ENCODE assay signal across 14 cellular contexts in genomic region chr18:37394610-37394965, GRCh38.
DNase-seq lines count a peak whose midpoint lies in the region; ATAC-seq, FAIRE-seq and TF ChIP-seq lines count a peak whose summit lies in the region.
"Had no signal": no experiment of that assay in that cellular context is flagged by ENCODE, and none has a peak within 500 bp of the region (broad histone marks: within the 10 kb centered on the region; RNA-seq: fewer than 3 reads in every experiment).

No MANE protein-coding gene starts in this region.

- ATAC-seq in Right ventricle myocardium inferior = peak; percentile 1
- ATAC-seq: GM12878 had no signal

- H3K9ac ChIP-seq in H1 (replicated peaks in 1 of 4; ENCODE audit: extremely low read depth in 1 of 4, low read depth in 3 of 4, low read length in 3 of 4) (no peak overlapping the region), neural cell (ENCODE audit: low read length) (peak overlapping the region; percentile 63)

- H3K4me3 ChIP-seq in right atrium auricular region (peak overlapping the region in 1 of 2 donors; percentile 53), H1 (ENCODE audit: extremely low read depth in 1 of 4, insufficient read depth in 2 of 4, low read depth in 3 of 4, low read length in 4 of 4) (peak overlapping the region in 3 of 4 experiments; percentile 33 to 58 (median 40); a peak in 4 of 8 replicates), neural cell (ENCODE audit: low read length) (peak overlapping the region; percentile 69), tibial nerve (peak overlapping the region; percentile 32 to 55 (median 36))
- H3K4me3 ChIP-seq: GM12878, PC-9 had no signal

- H2AFZ ChIP-seq in H1 (ENCODE audit: low read length) = no peak overlapping the region
- H2AFZ ChIP-seq in neural cell (ENCODE audit: low read depth, low read length) = no peak overlapping the region
- H2AFZ ChIP-seq: PC-9 had no signal

- DNase-seq in Right ventricle myocardium inferior (ENCODE audit: missing footprints) (no peak), right atrium auricular region (ENCODE audit: low spot score) (no peak), H1 (ENCODE audit: low read depth in 1 of 2, low spot score in 2 of 2) (no peak), tibial nerve (ENCODE audit: low spot score in 2 of 2) (no peak), NCI-H146 treated with DMSO at 0.1 percent for 48 hours (lab: John Stamatoyannopoulos, UW; ENCODE audit: unreplicated experiment) (no peak), NAMALWA (ENCODE audit: low spot score) (no peak)
- DNase-seq in activated effector memory CD4-positive, alpha-beta T cell treated with Interleukin-2 at 50 U/mL for 16 hours = no peak
- DNase-seq: stimulated activated naive CD4-positive, alpha-beta T cell treated with Interleukin-2 at 50 U/mL for 16 hours had no signal

- H3K9me2 ChIP-seq in neural cell (ENCODE audit: insufficient read depth, low read length) = no peaks in the 10 kb centered on the region

- H3K4ac ChIP-seq in H1 (replicated peaks; ENCODE audit: insufficient read length, low read depth, low read length) = no peak overlapping the region

- peaks cover 0 to 14% of the 10 kb centered on the region in 2 donors for H3K4me1 ChIP-seq in right atrium auricular region
- H3K4me1 ChIP-seq in H1 (replicated peaks in 1 of 4; ENCODE audit: control insufficient read depth in 3 of 4, insufficient read depth in 4 of 4, low read length in 3 of 4) = peaks cover 0 to 17% (median 14%) of the 10 kb centered on the region in 4 experiments; a peak in 6 of 7 replicates
- H3K4me1 ChIP-seq in tibial nerve = peaks cover 0 to 21% (median 0%) of the 10 kb centered on the region in 4 donors

- H3K79me2 ChIP-seq in H1 (ENCODE audit: control insufficient read depth in 1 of 2, insufficient read depth in 2 of 2, low read length in 2 of 2) (no peaks in the 10 kb centered on the region), neural cell (replicated peaks; ENCODE audit: insufficient read depth, low read length) (peaks cover 11% of the 10 kb centered on the region)

- H2BK5ac ChIP-seq in H1 (ENCODE audit: low read depth, low read length) = 0 out of 2 replicates have a peak overlapping the region, but pooled peaks have one; percentile 44

- H3K79me1 ChIP-seq in H1 (ENCODE audit: low read depth, low read length) = no peaks in the 10 kb centered on the region; the same call in 1 of the 2 replicates

- H3K4me2 ChIP-seq in H1 (ENCODE audit: insufficient read depth in 1 of 2, low read depth in 2 of 2, low read length in 2 of 2) = peak overlapping the region; percentile 80 to 81
- peak overlapping the region; percentile 48 for H3K4me2 ChIP-seq in neural cell (ENCODE audit: low read length)
- H3K4me2 ChIP-seq: PC-9 had no signal

- H4K5ac ChIP-seq in H1 (ENCODE audit: insufficient read length, low read depth, low read length) = no peak overlapping the region

- TF ChIP-seq EP300 in H1 (IDR thresholded peaks at IDR 0.05; ENCODE audit: borderline replicate concordance in 1 of 2, low read depth in 2 of 2, low read length in 2 of 2) (no peak), neural cell (conservative IDR thresholded peaks at IDR 0.05; ENCODE audit: poor library complexity, severe bottlenecking) (no peak), tibial nerve (IDR thresholded peaks at IDR 0.05) (no peak)

- H2BK12ac ChIP-seq in H1 (ENCODE audit: low read depth, low read length) = peak overlapping the region; percentile 5; the same call in 1 of the 2 replicates

- H4K8ac ChIP-seq in H1 (ENCODE audit: extremely low read depth, insufficient read depth, low read length) = no peak overlapping the region

- no peak overlapping the region; the same call in 1 of the 2 replicates for H3K18ac ChIP-seq in H1 (ENCODE audit: extremely low read depth, low read length)

- POLR2A ChIA-PET in H1 (lab: Charles Lee; ENCODE audit: partially characterized antibody) = no interaction called here

- intact Hi-C loops in Right ventricle myocardium inferior (cut with DNase I) = no loop called here

- H2BK15ac ChIP-seq in H1 (ENCODE audit: low read length) = no peak overlapping the region

- H2AK5ac ChIP-seq in H1 (ENCODE audit: low read depth, low read length) = no peak overlapping the region

- no peak overlapping the region for H3K14ac ChIP-seq in H1 (ENCODE audit: insufficient read length)

- H2BK20ac ChIP-seq in H1 (ENCODE audit: low read length) = no peak overlapping the region

- H3K23me2 ChIP-seq in H1 (ENCODE audit: low read depth, low read length) = peaks cover 2% of the 10 kb centered on the region; the same call in 1 of the 2 replicates

- no peak for TF ChIP-seq CTCF in right atrium auricular region (IDR thresholded peaks at IDR 0.05)
- no peak for TF ChIP-seq CTCF in H1 (IDR thresholded peaks at IDR 0.05; ENCODE audit: control extremely low read depth in 1 of 3, insufficient read depth in 1 of 3, low read depth in 1 of 3, low read length in 3 of 3)
- TF ChIP-seq CTCF in neural cell (IDR thresholded peaks at IDR 0.05; ENCODE audit: poor library complexity, severe bottlenecking) = no peak
- TF ChIP-seq CTCF in tibial nerve (IDR thresholded peaks at IDR 0.05) = no peak

- FAIRE-seq in H1 (lab: Jason Lieb, UNC) = no peak
- FAIRE-seq: A204.1, endometrium, GM12878 had no signal

- peaks cover 0 to 2% of the 10 kb centered on the region in 2 experiments for H4K20me1 ChIP-seq in H1 (replicated peaks in 1 of 2; ENCODE audit: control insufficient read depth in 1 of 2, insufficient read depth in 2 of 2, low read length in 2 of 2)
- no peaks in the 10 kb centered on the region for H4K20me1 ChIP-seq in neural cell (ENCODE audit: insufficient read depth)

- CTCF ChIA-PET in H1 (lab: Charles Lee; ENCODE audit: partially characterized antibody) = interaction anchor here (0.6 to 1.6 kb wide), 12 partner anchors 9 to 140 kb away, joined by 3 to 5 read pairs (median 3); no protein-coding TSS in a partner anchor

- TF ChIP-seq POLR2A in H1 (IDR thresholded peaks at IDR 0.05; ENCODE audit: control extremely low read depth in 1 of 2, low read depth in 2 of 2, low read length in 2 of 2) (no peak), tibial nerve (IDR thresholded peaks at IDR 0.05) (no peak)

- H3K27me3 ChIP-seq in right atrium auricular region (no peaks in the 10 kb centered on the region), H1 (replicated peaks in 1 of 4; ENCODE audit: control insufficient read depth in 3 of 4, extremely low read depth in 1 of 4, insufficient read depth in 3 of 4, low read length in 3 of 4) (peaks cover 4 to 43% (median 27%) of the 10 kb centered on the region in 4 experiments), neural cell (ENCODE audit: insufficient read depth, low read depth, low read length) (no peaks in the 10 kb centered on the region), tibial nerve (no peaks in the 10 kb centered on the region)

- H3F3A ChIP-seq in neural cell (ENCODE audit: insufficient read depth, low read length, poor library complexity, severe bottlenecking) = no peaks in the 10 kb centered on the region

- H3K9me3 ChIP-seq in right atrium auricular region (no peaks in the 10 kb centered on the region), H1 (ENCODE audit: insufficient read depth in 2 of 2, low read depth in 1 of 2, low read length in 1 of 2) (peaks cover 6 to 7% of the 10 kb centered on the region in 2 experiments; a peak in 3 of 4 replicates), neural cell (ENCODE audit: low read length) (no peaks in the 10 kb centered on the region), tibial nerve (peaks cover 0 to 12% (median 0%) of the 10 kb centered on the region in 4 donors)
- H3K9me3 ChIP-seq: neutrophil had no signal

- no peak overlapping the region for H2BK120ac ChIP-seq in H1 (replicated peaks; ENCODE audit: low read depth, low read length)

- H4K91ac ChIP-seq in H1 (replicated peaks; ENCODE audit: insufficient read length, low read length) = no peak overlapping the region

- H3K23ac ChIP-seq in H1 (ENCODE audit: insufficient read length) = no peak overlapping the region

- H3K36me3 ChIP-seq in right atrium auricular region (no peaks in the 10 kb centered on the region), H1 (ENCODE audit: control insufficient read depth in 2 of 4, insufficient read depth in 4 of 4, low read length in 3 of 4) (no peaks in the 10 kb centered on the region), neural cell (ENCODE audit: insufficient read depth, low read length) (no peaks in the 10 kb centered on the region), tibial nerve (no peaks in the 10 kb centered on the region)
- H3K36me3 ChIP-seq: neutrophil had no signal

- H3K56ac ChIP-seq in H1 (replicated peaks; ENCODE audit: insufficient read length, low read depth, low read length) = no peak overlapping the region

- WGBS in H1 (ENCODE audit: extremely low coverage in 1 of 2, insufficient coverage in 1 of 2, insufficient read length in 1 of 2, insufficient replicate concordance in 2 of 2, low coverage in 1 of 2, low lambda C conversion rate in 2 of 2, missing lambda C conversion rate in 1 of 2), 2 experiments = 87% methylated on average over 3 of the region's 5 CpGs; no CpG with 5 or more reads in 1 of the 2 experiments
- 48 to 57% methylated on average over 4 to 5 of the region's 5 CpGs for WGBS in tibial nerve, 2 donors

- TF ChIP-seq RAD21 in H1 (IDR thresholded peaks at IDR 0.05 in 1 of 2, conservative IDR thresholded peaks at IDR 0.05 in 1 of 2; ENCODE audit: low read depth in 2 of 2, low read length in 2 of 2) (no peak), neural cell (conservative IDR thresholded peaks at IDR 0.05) (no peak)

- H3K27ac ChIP-seq in right atrium auricular region = peak overlapping the region in 1 of 2 donors; percentile 11
- no peak overlapping the region for H3K27ac ChIP-seq in H1 (ENCODE audit: low read depth, low read length)
- no peak overlapping the region for H3K27ac ChIP-seq in neural cell (ENCODE audit: low read length)
- peak overlapping the region in 2 of 4 donors; percentile 50 to 58 for H3K27ac ChIP-seq in tibial nerve
- H3K27ac ChIP-seq: neutrophil, PC-9 had no signal

TF ChIP-seq in H1, 55 proteins besides CTCF, POLR2A, EP300 and RAD21:
- TF ChIP-seq E2F6 (IDR thresholded peaks at IDR 0.05) = no peak
- TF ChIP-seq BRCA1 (IDR thresholded peaks at IDR 0.05; ENCODE audit: low read depth, low read length) = no peak
TF ChIP-seq in H1: peak in this region for 0.

TF ChIP-seq in neural cell, 6 proteins besides CTCF, POLR2A, EP300 and RAD21 (continues in another document):
- TF ChIP-seq MXI1 (conservative IDR thresholded peaks at IDR 0.05; ENCODE audit: poor library complexity, severe bottlenecking) = no peak
- no peak for TF ChIP-seq POLR2AphosphoS5 (IDR thresholded peaks at IDR 0.05)
- no peak for TF ChIP-seq TAF1 (IDR thresholded peaks at IDR 0.05; ENCODE audit: low read depth)
